In the genomic region with DNA sequence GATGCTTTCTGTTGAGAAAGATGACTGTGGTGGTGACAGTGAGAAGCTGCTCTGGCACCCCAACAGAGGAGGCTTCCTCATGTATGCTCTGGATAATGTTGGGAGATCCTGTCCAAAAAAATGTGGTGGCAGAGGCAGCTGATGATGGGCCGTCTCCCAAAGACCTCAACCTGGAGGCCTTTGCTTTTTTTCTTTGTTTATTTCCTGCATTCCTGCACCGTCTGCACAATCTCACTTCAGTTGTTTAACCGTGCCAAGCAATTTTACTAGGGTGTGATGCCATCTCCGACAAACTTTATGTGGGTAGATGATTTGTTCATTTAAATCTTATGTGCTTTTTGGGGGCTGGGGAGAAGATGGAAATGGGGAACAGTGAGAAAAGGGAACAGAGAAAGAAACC, we compare ENCODE assay signal across 27 cellular contexts.
"Had no signal": no experiment of that assay in that cellular context is flagged by ENCODE, and none has a peak within 500 bp of the region (broad histone marks: within the 10 kb centered on the region; RNA-seq: fewer than 3 reads in every experiment).

No MANE protein-coding gene starts in this region.

- H3K4me3 Mint-ChIP-seq: activated T-cell treated with anti-CD3 and anti-CD28 coated beads, Interleukin-2, amount 50 U/mL, for 72 hours; naive thymus-derived CD8-positive, alpha-beta T cell; stimulated activated naive B cell treated with anti-CD40 and anti-IgM and Interleukin-4, amounts not matched to agents 10 μg/mL and 1 μg/mL and 100 μg/mL, for 72 hours; T-cell had no signal

- H3K4me1 Mint-ChIP-seq: naive thymus-derived CD8-positive, alpha-beta T cell; T-cell had no signal

- H3K4me3 ChIP-seq: body of pancreas, cardiac muscle cell, colonic mucosa, esophagus squamous epithelium, heart right ventricle, stomach, suprapubic skin, tibial nerve had no signal

- H3K9me3 Mint-ChIP-seq: activated naive CD4-positive, alpha-beta T cell treated with anti-CD3 and anti-CD28 coated beads, Interleukin-2, amount 50 U/mL, for 72 hours; activated T-cell treated with anti-CD3 and anti-CD28 coated beads, Interleukin-2, amount 50 U/mL, for 72 hours; naive thymus-derived CD8-positive, alpha-beta T cell; stimulated activated naive B cell treated with anti-CD40 and anti-IgM and Interleukin-4, amounts not matched to agents 10 μg/mL and 1 μg/mL and 100 μg/mL, for 72 hours; T-cell had no signal

- DNase-seq: activated CD4-positive, alpha-beta T cell treated with anti-CD3 and anti-CD28 coated beads for 4 hours; activated CD4-positive, alpha-beta T cell treated with anti-CD3 and anti-CD28 coated beads, Interleukin-2, amount 50 U/mL, for 4 hours; activated naive CD4-positive, alpha-beta T cell; activated T-cell treated with anti-CD3 and anti-CD28 coated beads for 4 hours; activated T-cell treated with anti-CD3 and anti-CD28 coated beads, Interleukin-2, amount 50 U/mL, for 72 hours; anterior cingulate cortex; body of pancreas; cerebellar nuclear complex; colonic mucosa; effector CD8-positive, alpha-beta T cell; esophagus squamous epithelium; foreskin melanocyte; heart right ventricle; midbrain; naive thymus-derived CD8-positive, alpha-beta T cell; retina; small intestine; stimulated activated CD4-positive, alpha-beta T cell treated with anti-CD3 and anti-CD28 coated beads, Interleukin-1b, Interleukin-23, amount 100 ng/mL, for 48 hours; stimulated activated naive B cell treated with anti-CD40 and anti-IgM and Interleukin-4, amounts not matched to agents 10 μg/mL and 1 μg/mL and 100 μg/mL, for 72 hours; stomach; T-cell had no signal

- H3K27ac Mint-ChIP-seq: activated naive CD4-positive, alpha-beta T cell treated with anti-CD3 and anti-CD28 coated beads, Interleukin-2, amount 50 U/mL, for 72 hours; activated T-cell treated with anti-CD3 and anti-CD28 coated beads, Interleukin-2, amount 50 U/mL, for 72 hours; naive thymus-derived CD8-positive, alpha-beta T cell; stimulated activated naive B cell treated with anti-CD40 and anti-IgM and Interleukin-4, amounts not matched to agents 10 μg/mL and 1 μg/mL and 100 μg/mL, for 72 hours; T-cell had no signal

- ATAC-seq: activated naive CD4-positive, alpha-beta T cell treated with anti-CD3 and anti-CD28 coated beads, Interleukin-2, amount 50 U/mL, for 72 hours; activated T-cell treated with anti-CD3 and anti-CD28 coated beads, Interleukin-2, amount 50 U/mL, for 72 hours; body of pancreas; heart right ventricle; naive thymus-derived CD8-positive, alpha-beta T cell; sciatic nerve; stimulated activated naive B cell treated with anti-CD40 and anti-IgM and Interleukin-4, amounts not matched to agents 10 μg/mL and 1 μg/mL and 100 μg/mL, for 72 hours; T-cell had no signal

- H3K36me3 Mint-ChIP-seq: activated naive CD4-positive, alpha-beta T cell treated with anti-CD3 and anti-CD28 coated beads, Interleukin-2, amount 50 U/mL, for 72 hours; naive thymus-derived CD8-positive, alpha-beta T cell; stimulated activated naive B cell treated with anti-CD40 and anti-IgM and Interleukin-4, amounts not matched to agents 10 μg/mL and 1 μg/mL and 100 μg/mL, for 72 hours; T-cell had no signal

- H3K27ac ChIP-seq: body of pancreas, cardiac muscle cell, colonic mucosa, epithelial cell of prostate, heart right ventricle, stomach, suprapubic skin, tibial nerve had no signal

- H3K27me3 ChIP-seq: body of pancreas, cardiac muscle cell, colonic mucosa, esophagus squamous epithelium, heart right ventricle, stomach, suprapubic skin, tibial nerve had no signal

- H3K4me1 ChIP-seq: body of pancreas, colonic mucosa, tibial nerve had no signal

- H3K9me3 ChIP-seq: body of pancreas, colonic mucosa, esophagus squamous epithelium, heart right ventricle, stomach, suprapubic skin, tibial nerve had no signal

- H3K36me3 ChIP-seq: cardiac muscle cell, colonic mucosa, esophagus squamous epithelium, heart right ventricle, stomach, suprapubic skin, tibial nerve had no signal
